In genomic region chr15:40279437-40280141, GRCh38 we compare ENCODE assay signal across 8 cellular contexts. TPM values are rescaled to one million over a fixed set of nuclear protein-coding genes. Genes with fewer than 3 reads are reported as not detected.
DNase-seq lines count a peak whose midpoint lies in the region; ATAC-seq and TF ChIP-seq lines count a peak whose summit lies in the region.

No MANE protein-coding gene starts in this region.

- H3K36me3 ChIP-seq in HUES64 (ENCODE audit: insufficient read depth, low read length), result no peaks in the 10 kb centered on the region
- H3K36me3 ChIP-seq in gastrocnemius medialis, result no peaks in the 10 kb centered on the region

- no peak overlapping the region for H3K27ac Mint-ChIP-seq in Calu3 (ENCODE audit: unreplicated experiment)

- peak; percentile 80 for DNase-seq in Calu3
- DNase-seq in T follicular helper cell (ENCODE audit: low read depth), result peak; percentile 47
- peak in 52 of 58 donors; percentile 10 to 79 (median 45) for DNase-seq in anterior cingulate cortex (lab: John Stamatoyannopoulos, UW)
- peak; percentile 83 for DNase-seq in hepatic stellate cell (ENCODE audit: low spot score)
- DNase-seq in gastrocnemius medialis, result peak; percentile 33 to 55
- no peak for DNase-seq in GOT3 (lab: John Stamatoyannopoulos, UW)

- BruUV-seq in Calu3 (replicated peaks; lab: Mats Ljungman, UMichigan), result no TSS peak

- CTCF ChIA-PET in Calu3 (lab: Charles Lee), result interaction anchor here (0.6 to 1.4 kb wide), 8 partner anchors 10 to 142 kb away, joined by 3 to 17 read pairs (median 4); partner anchors contain the start of genes INAFM2 and PLCB2

- peaks cover 62% of the 10 kb centered on the region for H3K27me3 ChIP-seq in HUES64 (ENCODE audit: insufficient read depth, low read length)
- peaks cover 50 to 54% (median 50%) of the 10 kb centered on the region in 3 donors for H3K27me3 ChIP-seq in gastrocnemius medialis

- ATAC-seq in gastrocnemius medialis (peak in 1 of 2 donors; percentile 69), GM18502 (IDR thresholded peaks at IDR 0.05; ENCODE audit: poor library complexity, unreplicated experiment) (no peak)

- in situ Hi-C loops in gastrocnemius medialis (cut with MboI; ENCODE audit: low sequenced_read_pairs in 4 of 4), result loop anchor here in 3 of 4 donors (5.0 to 10.0 kb wide), 3 partner anchors 143 to 235 kb away; no protein-coding TSS in a partner anchor

- H3K4me3 Mint-ChIP-seq in Calu3 (ENCODE audit: low read depth, unreplicated experiment), result no peak overlapping the region

- H3K4me3 ChIP-seq in HUES64 (ENCODE audit: low read length) (peak overlapping the region; percentile 45), gastrocnemius medialis (no peak overlapping the region)

- H3K9me3 ChIP-seq in HUES64 (ENCODE audit: insufficient read depth, low read depth, low read length) (no peaks in the 10 kb centered on the region), gastrocnemius medialis (no peaks in the 10 kb centered on the region)

- H3K27me3 Mint-ChIP-seq in Calu3 (ENCODE audit: unreplicated experiment), result no peaks in the 10 kb centered on the region

- no peak overlapping the region for H3K27ac ChIP-seq in HUES64 (ENCODE audit: low read depth, low read length)
- no peak overlapping the region for H3K27ac ChIP-seq in gastrocnemius medialis

- H3K4me1 ChIP-seq in HUES64 (ENCODE audit: insufficient read depth, low read length) (peaks cover 20% of the 10 kb centered on the region), gastrocnemius medialis (peaks cover 3 to 19% of the 10 kb centered on the region in 2 donors)

- no peaks in the 10 kb centered on the region for H3K4me1 Mint-ChIP-seq in Calu3 (ENCODE audit: low read depth, unreplicated experiment)

- no peak overlapping the region for H3K9ac ChIP-seq in HUES64 (ENCODE audit: low read depth, low read length)

- intact Hi-C loops in Calu3 (cut with micrococcal nuclease; ENCODE audit: unreplicated experiment), result loop anchor here (1.0 to 2.0 kb wide), 2 partner anchors 31 to 143 kb away; no protein-coding TSS in a partner anchor
- intact Hi-C loops in gastrocnemius medialis (cut with DNase I; ENCODE audit: low total_unique reads), result loop anchor here (1.0 to 10.0 kb wide), 3 partner anchors 31 to 495 kb away; partner anchors contain the start of gene FSIP1

- H3K9me3 Mint-ChIP-seq in Calu3 (ENCODE audit: low read depth, unreplicated experiment), result no peaks in the 10 kb centered on the region

- whole genome bisulfite sequencing in HUES64, result 3% methylated on average over 40 of the region's 40 CpGs

- peaks cover 5% of the 10 kb centered on the region for H3K36me3 Mint-ChIP-seq in Calu3 (ENCODE audit: insufficient read depth, unreplicated experiment)

- TF ChIP-seq POLR2A in gastrocnemius medialis (IDR thresholded peaks at IDR 0.05), result no peak

- peak; percentile 46 for TF ChIP-seq CTCF in Calu3 (IDR thresholded peaks at IDR 0.05; ENCODE audit: unreplicated experiment)
- peak; percentile 87 to 100 (median 94) for TF ChIP-seq CTCF in gastrocnemius medialis (IDR thresholded peaks at IDR 0.05 in 4 of 5, conservative IDR thresholded peaks at IDR 0.05 in 1 of 5)

RNA-seq across cellular contexts. Expression of gene ANKRD63, which starts 3.3 kb away (rescaled TPM):
- total RNA-seq in Calu3 (2022) (0.56 TPM in 1 of 2 replicates, not detected in the other), gastrocnemius medialis (not detected)
- not detected for polyA plus RNA-seq in HUES64 (2013, experiment 1 of 2)
- not detected for polyA plus RNA-seq in HUES64 (2013, experiment 2 of 2)

RNA-seq across cellular contexts. Expression of gene PLCB2, which starts 28.1 kb away (rescaled TPM):
- total RNA-seq in Calu3 (2022), result 37.3 and 43.1 TPM in 2 replicates
- 7.3 TPM for polyA plus RNA-seq in HUES64 (2013, experiment 1 of 2)
- 11.2 TPM for polyA plus RNA-seq in HUES64 (2013, experiment 2 of 2)
- total RNA-seq in gastrocnemius medialis, result 1 to 10 TPM in 2 of 4 donors, under 1 TPM in 1, not detected in 1; 0.72 to 2.0 (median 1.4) TPM

RNA-seq across cellular contexts. Expression of gene PAK6, which starts 40.7 kb away (rescaled TPM):
- total RNA-seq in Calu3 (2022) (7.0 and 7.1 TPM in 2 replicates), gastrocnemius medialis (1 to 10 TPM in 3 of 4 donors, not detected in 1; 1.4 to 2.2 (median 1.5) TPM)
- polyA plus RNA-seq in HUES64 (2013, experiment 1 of 2), result 2.1 TPM
- 5.2 TPM for polyA plus RNA-seq in HUES64 (2013, experiment 2 of 2)

RNA-seq across cellular contexts. Expression of gene INAFM2, which starts 43.9 kb away (rescaled TPM):
- total RNA-seq in Calu3 (2022), result 14.3 and 16.6 TPM in 2 replicates
- polyA plus RNA-seq in HUES64 (2013, experiment 1 of 2), result 18.2 TPM
- 20.2 TPM for polyA plus RNA-seq in HUES64 (2013, experiment 2 of 2)
- 10 to 100 TPM; 17.2 to 28.1 (median 17.7) TPM for total RNA-seq in gastrocnemius medialis

Comparison
In these comparisons a context has a peak if more than half of its experiments do, and no peak if none do; other contexts are left out.
1. RNA of gene PLCB2, which starts 28.1 kb away (total RNA-seq): 37.3 to 43.1 TPM in Calu3; 0.72 to 2.0 TPM in gastrocnemius medialis; every median in the first group is over 10 times any median in the second.